1 cellular context compared by ENCODE assay signal in genomic region chr22:21990449-21991308, GRCh38.
TF ChIP-seq lines count a peak whose summit lies in the region.

No MANE protein-coding gene starts in this region.

TF ChIP-seq in WTC11, 78 proteins besides CTCF, POLR2A, EP300 and RAD21 (continued from another document):
- no peak for TF ChIP-seq MLX (CRISPR knock-in tag; IDR thresholded peaks at IDR 0.05)
- no peak for TF ChIP-seq ZNF671 (CRISPR knock-in tag; IDR thresholded peaks at IDR 0.05)
- TF ChIP-seq GABPB1 (CRISPR knock-in tag; IDR thresholded peaks at IDR 0.05) = no peak
- no peak for TF ChIP-seq ZBTB21 (CRISPR knock-in tag; IDR thresholded peaks at IDR 0.05; ENCODE audit: borderline replicate concordance)
- TF ChIP-seq OVOL2 (CRISPR knock-in tag; IDR thresholded peaks at IDR 0.05; ENCODE audit: borderline replicate concordance) = no peak
- no peak for TF ChIP-seq ZNF423 (CRISPR knock-in tag; IDR thresholded peaks at IDR 0.05)
- no peak for TF ChIP-seq USF2 (CRISPR knock-in tag; IDR thresholded peaks at IDR 0.05)
- TF ChIP-seq ARID4B (CRISPR knock-in tag; IDR thresholded peaks at IDR 0.05; ENCODE audit: borderline replicate concordance) = no peak
- TF ChIP-seq ZNF232 (CRISPR knock-in tag; IDR thresholded peaks at IDR 0.05) = no peak
- TF ChIP-seq ATF3 (CRISPR knock-in tag; conservative IDR thresholded peaks at IDR 0.05) = no peak
- TF ChIP-seq ZNF219 (CRISPR knock-in tag; IDR thresholded peaks at IDR 0.05; ENCODE audit: borderline replicate concordance) = no peak
